10 cellular contexts compared by ENCODE assay signal in the genomic region with DNA sequence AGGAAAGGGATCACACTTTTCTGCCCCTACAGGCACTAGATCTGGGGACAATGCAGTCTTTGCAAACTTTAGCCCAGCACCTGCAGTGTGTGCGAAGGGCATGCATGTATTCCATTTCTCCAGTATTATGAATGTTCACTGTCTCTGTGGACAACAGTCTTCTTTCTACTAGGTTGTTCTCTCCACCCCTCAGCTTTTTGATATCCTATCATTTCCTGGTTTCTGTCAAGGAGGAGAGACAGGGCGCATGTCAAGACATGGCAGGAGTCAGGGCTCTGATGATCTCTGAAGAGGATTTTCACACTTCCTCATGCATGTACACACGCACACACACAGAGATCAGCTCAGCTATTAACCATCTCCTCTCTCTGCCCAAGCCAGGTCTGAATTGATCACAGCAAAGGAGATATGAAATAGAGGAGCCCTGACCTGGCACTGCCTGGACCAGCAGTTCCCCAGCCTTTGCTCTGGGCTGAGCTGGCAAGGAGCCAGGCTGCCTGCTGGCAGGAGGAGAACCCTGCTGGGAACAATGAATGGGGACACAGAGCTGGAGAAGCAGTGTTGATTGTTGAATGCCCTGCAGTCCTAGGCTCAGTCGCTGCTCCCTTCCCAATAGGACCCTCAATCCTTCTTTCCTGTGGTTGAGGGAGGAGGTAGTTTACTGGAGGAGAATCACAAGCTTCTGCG. TPM values are rescaled to one million over a fixed set of nuclear protein-coding genes. Genes with fewer than 3 reads are reported as not detected.
DNase-seq lines count a peak whose midpoint lies in the region; ATAC-seq, FAIRE-seq and TF ChIP-seq lines count a peak whose summit lies in the region.
"Had no signal": no experiment of that assay in that cellular context is flagged by ENCODE, and none has a peak within 500 bp of the region (broad histone marks: within the 10 kb centered on the region; RNA-seq: fewer than 3 reads in every experiment).

No MANE protein-coding gene starts in this region.

- no peak for FAIRE-seq in GM12891 (lab: Jason Lieb, UNC)
- FAIRE-seq: GM12878 had no signal

- TF ChIP-seq POLR2A in GM12891 (IDR thresholded peaks at IDR 0.05; ENCODE audit: low read depth, low read length) = no peak

- no peak for DNase-seq in GM12891 (ENCODE audit: insufficient read length, low spot score)
- peak; percentile 55 for DNase-seq in NCI-H2196 (lab: John Stamatoyannopoulos, UW; ENCODE audit: unreplicated experiment)
- DNase-seq in dermis blood vessel endothelial cell = peak; percentile 75
- DNase-seq in nucleus accumbens (lab: John Stamatoyannopoulos, UW) = peak in 53 of 56 donors; percentile 20 to 88 (median 72)
- DNase-seq in central memory CD4-positive, alpha-beta T cell = no peak
- no peak for DNase-seq in NCI-H524 treated with DMSO at 0.1 percent for 48 hours (lab: John Stamatoyannopoulos, UW)
- DNase-seq in NOMO-1 treated with DMSO at 0.1 percent for 48 hours (lab: John Stamatoyannopoulos, UW; ENCODE audit: unreplicated experiment) = no peak
- DNase-seq: stimulated activated CD4-positive, alpha-beta T cell treated with anti-CD3 and anti-CD28 coated beads, Interleukin-4, amount 100 ng/mL, for 4 hours had no signal

- ATAC-seq in HG02623 (IDR thresholded peaks at IDR 0.05; ENCODE audit: unreplicated experiment) = no peak
- ATAC-seq: GM12878 had no signal

TF ChIP-seq in GM12891, 5 proteins besides CTCF, POLR2A, EP300 and RAD21:
- TF ChIP-seq SPI1 (IDR thresholded peaks at IDR 0.05; ENCODE audit: low read depth, low read length) = peak; percentile 34; the same call in 1 of the 2 replicates
- no peak for TF ChIP-seq POLR2AphosphoS5 (IDR thresholded peaks at IDR 0.05; ENCODE audit: low read depth, low read length)
- TF ChIP-seq POU2F2 (IDR thresholded peaks at IDR 0.05; ENCODE audit: low read depth, low read length) = no peak
TF ChIP-seq in GM12891: peak in this region for 1.

RNA-seq across cellular contexts. Expression of a gene that starts 2.6 kb away (rescaled TPM):
- 0.04 TPM for polyA plus RNA-seq in GM12891 (2012; ENCODE audit: low read depth, missing spikeins)
- not detected in 2 replicates for total RNA-seq in dermis blood vessel endothelial cell

RNA-seq across cellular contexts. Expression of a gene that starts 10.5 kb away (rescaled TPM):
- polyA plus RNA-seq in GM12891 (2012; ENCODE audit: low read depth, missing spikeins) = 5.3 TPM
- 7.0 and 8.3 TPM in 2 replicates for total RNA-seq in dermis blood vessel endothelial cell

RNA-seq across cellular contexts. Expression of a gene that starts 44.2 kb away (rescaled TPM):
- 43.5 TPM for polyA plus RNA-seq in GM12891 (2012; ENCODE audit: low read depth, missing spikeins)
- 37.8 and 39.6 TPM in 2 replicates for total RNA-seq in dermis blood vessel endothelial cell

Comparison
In these comparisons a context has a peak if more than half of its experiments do, and no peak if none do; other contexts are left out.
1. DNase-seq: peak in NCI-H2196 (single experiment), dermis blood vessel endothelial cell (single experiment) and nucleus accumbens (53 of 56); none in GM12891 (single experiment), central memory CD4-positive, alpha-beta T cell (single experiment), NCI-H524 treated with DMSO at 0.1 percent for 48 hours (single experiment) and NOMO-1 treated with DMSO at 0.1 percent for 48 hours (single experiment).